In the genomic region with DNA sequence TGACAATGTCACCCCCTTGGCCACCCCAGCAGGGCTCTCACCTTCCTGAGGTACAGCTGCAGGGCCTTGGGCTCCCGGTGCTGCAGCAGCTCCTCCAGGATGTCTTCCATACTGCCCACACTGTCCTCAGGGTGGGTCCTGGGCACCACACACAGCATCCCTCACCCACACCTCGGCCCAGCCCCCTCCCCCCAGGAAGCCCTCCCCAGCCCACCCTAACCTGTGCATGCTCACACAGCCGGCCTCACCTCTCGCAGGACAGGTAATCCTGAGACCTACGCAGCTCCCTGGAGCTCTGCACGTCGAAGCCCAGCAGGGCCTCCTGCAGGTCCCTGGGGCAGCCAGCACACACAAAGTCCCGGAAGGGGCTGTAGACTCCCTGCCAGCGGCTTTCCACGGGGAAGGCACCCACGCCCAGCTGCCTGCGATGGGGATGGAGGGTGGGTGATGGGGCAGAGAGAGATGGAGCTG, we compare ENCODE assay signal across 21 cellular contexts. TPM values are rescaled to one million over a fixed set of nuclear protein-coding genes. Genes with fewer than 3 reads are reported as not detected.
"Had no signal": no experiment of that assay in that cellular context is flagged by ENCODE, and none has a peak within 500 bp of the region (broad histone marks: within the 10 kb centered on the region; RNA-seq: fewer than 3 reads in every experiment).

No MANE protein-coding gene starts in this region.

- ATAC-seq: stimulated activated naive CD8-positive, alpha-beta T cell treated with anti-CD3 and anti-CD28 coated beads, Interleukin-15, Interleukin-2, amounts not matched to agents 100 U/mL and 50 U/mL, for 24 hours had no signal

- H3K27ac Mint-ChIP-seq: activated B cell treated with CpG ODN at 0.5 μM for 24 hours; activated CD4-positive, alpha-beta T cell treated with anti-CD3 and anti-CD28 coated beads, Interleukin-2, amount 10 ng/mL, durations not matched to agents 24 days and 14 days; activated naive CD8-positive, alpha-beta T cell; T-helper 2 cell treated with Interferon-gamma antibody and Interleukin-4, amounts not matched to agents 5 μg/mL and 100 μg/mL, for 36 hours; type B pancreatic cell had no signal

- H3K27me3 Mint-ChIP-seq: activated CD4-positive, alpha-beta T cell treated with anti-CD3 and anti-CD28 coated beads, Interleukin-2, amount 10 ng/mL, durations not matched to agents 24 days and 14 days; activated naive CD8-positive, alpha-beta T cell; type B pancreatic cell had no signal

- H3K27ac ChIP-seq: body of pancreas, left lung, ovary, suprapubic skin had no signal

- H3K27me3 ChIP-seq: body of pancreas, left lung, ovary, suprapubic skin had no signal

- H3K9me3 ChIP-seq: body of pancreas, left lung, ovary, suprapubic skin had no signal

- H3K4me3 Mint-ChIP-seq: activated B cell treated with CpG ODN at 0.5 μM for 24 hours; activated CD4-positive, alpha-beta T cell treated with anti-CD3 and anti-CD28 coated beads, Interleukin-2, amount 10 ng/mL, durations not matched to agents 24 days and 14 days; activated naive CD8-positive, alpha-beta T cell; central memory CD8-positive, alpha-beta T cell; T-helper 2 cell treated with Interferon-gamma antibody and Interleukin-4, amounts not matched to agents 5 μg/mL and 100 μg/mL, for 36 hours; type B pancreatic cell had no signal

- H3K36me3 ChIP-seq: ovary had no signal

- H3K4me3 ChIP-seq: body of pancreas, left lung, ovary, skin epidermis, suprapubic skin had no signal

- H3K4me1 Mint-ChIP-seq: activated B cell treated with CpG ODN at 0.5 μM for 24 hours; activated CD4-positive, alpha-beta T cell treated with anti-CD3 and anti-CD28 coated beads, Interleukin-2, amount 10 ng/mL, durations not matched to agents 24 days and 14 days; central memory CD8-positive, alpha-beta T cell had no signal

- DNase-seq: activated B cell treated with CpG ODN at 0.5 μM for 24 hours; activated CD4-positive, alpha-beta T cell treated with anti-CD3 and anti-CD28 coated beads, Interleukin-2, amount 10 ng/mL, durations not matched to agents 24 days and 14 days; activated CD8-positive, alpha-beta memory T cell treated with anti-CD3 and anti-CD28 coated beads, Interleukin-2, amount 50 U/mL, for 48 hours; activated gamma-delta T cell treated with Interleukin-2 at 50 U/mL for 16 hours; amniotic stem cell; cortex of kidney; effector memory CD4-positive, alpha-beta T cell; ovary; stimulated activated CD4-positive, alpha-beta T cell treated with anti-CD3 and anti-CD28 coated beads, Interleukin-4, amount 100 ng/mL, for 4 hours; stimulated activated CD8-positive, alpha-beta memory T cell treated with anti-CD3 and anti-CD28 coated beads, Interleukin-4, amount 100 ng/mL, for 48 hours; stimulated activated naive CD8-positive, alpha-beta T cell treated with anti-CD3 and anti-CD28 coated beads, Interleukin-15, Interleukin-2, amounts not matched to agents 100 U/mL and 50 U/mL, for 24 hours had no signal

- H3K9me3 Mint-ChIP-seq: activated B cell treated with CpG ODN at 0.5 μM for 24 hours; activated CD4-positive, alpha-beta T cell treated with anti-CD3 and anti-CD28 coated beads, Interleukin-2, amount 10 ng/mL, durations not matched to agents 24 days and 14 days; central memory CD8-positive, alpha-beta T cell; T-helper 2 cell treated with Interferon-gamma antibody and Interleukin-4, amounts not matched to agents 5 μg/mL and 100 μg/mL, for 36 hours; type B pancreatic cell had no signal

- H3K4me1 ChIP-seq: body of pancreas, left lung, suprapubic skin had no signal

RNA-seq across cellular contexts. Expression of gene TMIE, which starts 24.6 kb away (rescaled TPM):
- total RNA-seq: activated CD4-positive, alpha-beta T cell treated with anti-CD3 and anti-CD28 coated beads, Interleukin-2, amount 10 ng/mL, durations not matched to agents 24 days and 14 days; body of pancreas had no signal
- polyA plus RNA-seq: neural cell had no signal

RNA-seq across cellular contexts. Expression of gene PRSS50, which starts 41.0 kb away (rescaled TPM):
- total RNA-seq: activated B cell treated with CpG ODN at 0.5 μM for 24 hours; activated CD4-positive, alpha-beta T cell treated with anti-CD3 and anti-CD28 coated beads, Interleukin-2, amount 10 ng/mL, durations not matched to agents 24 days and 14 days; mesenteric fat pad; suprapubic skin had no signal
- polyA plus RNA-seq: neural cell had no signal
